18 cellular contexts compared by ENCODE assay signal in the genomic region with DNA sequence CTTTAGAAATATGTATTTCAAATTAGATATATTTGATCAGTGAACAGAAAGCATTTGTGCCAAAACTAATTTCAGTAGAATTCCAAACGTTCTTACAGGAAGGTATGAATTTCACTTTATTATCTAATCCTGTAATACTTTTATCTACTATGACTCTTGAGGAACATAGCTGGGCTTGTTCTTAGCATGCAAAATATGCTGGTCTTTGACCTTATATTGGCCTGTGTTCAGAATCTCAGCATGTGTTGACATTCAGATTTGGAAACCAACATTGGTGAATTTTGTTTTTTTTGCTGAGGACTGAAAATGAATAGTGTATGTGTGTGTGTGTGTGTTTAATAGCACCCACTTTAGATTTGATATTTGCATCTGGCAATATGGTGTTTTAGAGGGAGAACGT.
"Had no signal": no experiment of that assay in that cellular context is flagged by ENCODE, and none has a peak within 500 bp of the region (broad histone marks: within the 10 kb centered on the region; RNA-seq: fewer than 3 reads in every experiment).

No MANE protein-coding gene starts in this region.

- DNase-seq: activated CD4-positive, alpha-beta T cell treated with anti-CD3 and anti-CD28 coated beads, Interleukin-2, amount 50 U/mL, for 4 hours; activated gamma-delta T cell; amygdala; body of pancreas; cortex of kidney; erythroblast; heart right ventricle; lower lobe of right lung; natural killer cell; stimulated activated CD4-positive, alpha-beta T cell treated with anti-CD3 and anti-CD28 coated beads, Interleukin-4, amount 100 ng/mL, for 4 hours; T-helper 2 cell; testis had no signal

- H3K4me3 Mint-ChIP-seq: natural killer cell; stimulated activated memory B cell treated with anti-CD40 and anti-IgM and Interleukin-4, amounts not matched to agents 10 μg/mL and 1 μg/mL and 100 μg/mL, for 72 hours; type B pancreatic cell had no signal

- H3K4me1 ChIP-seq: parathyroid adenoma had no signal

- ATAC-seq: activated naive CD4-positive, alpha-beta T cell treated with anti-CD3 and anti-CD28 coated beads, Interleukin-2, amount 50 U/mL, for 72 hours; body of pancreas; heart right ventricle; lower lobe of right lung; natural killer cell; sciatic nerve; stimulated activated memory B cell treated with anti-CD40 and anti-IgM and Interleukin-4, amounts not matched to agents 10 μg/mL and 1 μg/mL and 100 μg/mL, for 72 hours had no signal

- H3K36me3 Mint-ChIP-seq: activated naive CD4-positive, alpha-beta T cell treated with anti-CD3 and anti-CD28 coated beads, Interleukin-2, amount 50 U/mL, for 72 hours; natural killer cell; stimulated activated memory B cell treated with anti-CD40 and anti-IgM and Interleukin-4, amounts not matched to agents 10 μg/mL and 1 μg/mL and 100 μg/mL, for 72 hours had no signal

- H3K4me3 ChIP-seq: body of pancreas, heart right ventricle, lower lobe of right lung, smooth muscle cell, testis had no signal

- H3K27ac ChIP-seq: body of pancreas, heart right ventricle, lower lobe of right lung, parathyroid adenoma, testis had no signal

- H3K9me3 Mint-ChIP-seq: activated naive CD4-positive, alpha-beta T cell treated with anti-CD3 and anti-CD28 coated beads, Interleukin-2, amount 50 U/mL, for 72 hours; natural killer cell; stimulated activated memory B cell treated with anti-CD40 and anti-IgM and Interleukin-4, amounts not matched to agents 10 μg/mL and 1 μg/mL and 100 μg/mL, for 72 hours; type B pancreatic cell had no signal

- H3K27ac Mint-ChIP-seq: activated naive CD4-positive, alpha-beta T cell treated with anti-CD3 and anti-CD28 coated beads, Interleukin-2, amount 50 U/mL, for 72 hours; natural killer cell; stimulated activated memory B cell treated with anti-CD40 and anti-IgM and Interleukin-4, amounts not matched to agents 10 μg/mL and 1 μg/mL and 100 μg/mL, for 72 hours; type B pancreatic cell had no signal

- H2AFZ ChIP-seq: parathyroid adenoma had no signal

- H3K27me3 Mint-ChIP-seq: stimulated activated memory B cell treated with anti-CD40 and anti-IgM and Interleukin-4, amounts not matched to agents 10 μg/mL and 1 μg/mL and 100 μg/mL, for 72 hours; type B pancreatic cell had no signal

- H3K4me2 ChIP-seq: smooth muscle cell had no signal

- H3K9ac ChIP-seq: parathyroid adenoma had no signal

- H3K27me3 ChIP-seq: body of pancreas, heart right ventricle, testis had no signal

- H3K79me2 ChIP-seq: parathyroid adenoma had no signal

- H3K4me1 Mint-ChIP-seq: natural killer cell; stimulated activated memory B cell treated with anti-CD40 and anti-IgM and Interleukin-4, amounts not matched to agents 10 μg/mL and 1 μg/mL and 100 μg/mL, for 72 hours had no signal

- H3K9me3 ChIP-seq: body of pancreas, heart right ventricle, lower lobe of right lung, testis had no signal

- H3K36me3 ChIP-seq: lower lobe of right lung had no signal
